Comparison of ENCODE assay signal across 1 cellular context in the genomic region with DNA sequence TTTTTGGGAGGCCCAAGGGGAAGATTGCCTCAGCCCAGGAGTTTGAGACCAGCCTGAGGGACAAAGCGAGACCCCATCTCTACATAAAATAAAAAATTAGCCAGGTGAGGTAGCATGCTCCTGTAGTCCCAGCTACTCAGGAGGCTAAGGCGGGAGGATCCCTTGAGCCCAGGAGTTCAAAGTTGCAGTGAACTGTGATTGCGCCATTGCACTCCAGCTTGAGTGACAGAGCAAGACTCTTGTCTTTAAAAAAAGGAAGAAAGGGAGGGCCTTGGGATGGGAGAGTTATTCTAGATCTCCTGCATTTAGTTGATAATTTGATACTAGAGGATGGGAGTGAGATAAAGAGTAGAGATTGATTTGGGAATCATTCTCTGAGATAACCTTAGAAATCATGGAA.
TF ChIP-seq lines count a peak whose summit lies in the region.

No MANE protein-coding gene starts in this region.

TF ChIP-seq in H1, 55 proteins besides CTCF, POLR2A, EP300 and RAD21:
- no peak for TF ChIP-seq CBX5 (IDR thresholded peaks at IDR 0.05; ENCODE audit: low read depth, low read length)
- peak; percentile 60 for TF ChIP-seq CEBPB (IDR thresholded peaks at IDR 0.05; ENCODE audit: low read depth, low read length)
